Comparison of ENCODE assay signal across 27 cellular contexts in genomic region chr1:111468717-111469100, GRCh38. TPM values are rescaled to one million over a fixed set of nuclear protein-coding genes. Genes with fewer than 3 reads are reported as not detected.
"Had no signal": no experiment of that assay in that cellular context is flagged by ENCODE, and none has a peak within 500 bp of the region (broad histone marks: within the 10 kb centered on the region; RNA-seq: fewer than 3 reads in every experiment).

No MANE protein-coding gene starts in this region.

- H3K9me3 ChIP-seq: breast epithelium, colonic mucosa, ovary, psoas muscle, right atrium auricular region, upper lobe of left lung had no signal

- H3K27ac Mint-ChIP-seq: activated CD4-positive, alpha-beta T cell treated with anti-CD3 and anti-CD28 coated beads for 36 hours; activated naive CD4-positive, alpha-beta T cell treated with anti-CD3 and anti-CD28 coated beads for 36 hours; activated naive CD8-positive, alpha-beta T cell treated with anti-CD3 and anti-CD28 coated beads, Interleukin-2, amount 10 ng/mL, durations not matched to agents 7 days and 5 days; activated T-cell treated with anti-CD3 and anti-CD28 coated beads, Interleukin-2, amount 50 U/mL, for 72 hours; natural killer cell; WTC11 had no signal

- DNase-seq: activated CD4-positive, alpha-beta T cell treated with anti-CD3 and anti-CD28 coated beads for 36 hours; activated CD4-positive, alpha-beta T cell treated with anti-CD3 and anti-CD28 coated beads, Interleukin-2, amount 50 U/mL, for 4 hours; activated effector memory CD4-positive, alpha-beta T cell treated with Interleukin-2 at 50 U/mL for 16 hours; activated naive CD4-positive, alpha-beta T cell treated with anti-CD3 and anti-CD28 coated beads for 36 hours; activated naive CD8-positive, alpha-beta T cell treated with anti-CD3 and anti-CD28 coated beads, Interleukin-2, amount 10 ng/mL, durations not matched to agents 7 days and 5 days; activated T-cell treated with anti-CD3 and anti-CD28 coated beads, Interleukin-2, amount 50 U/mL, for 72 hours; amniotic stem cell; colonic mucosa; dorsolateral prefrontal cortex; foreskin fibroblast; midbrain; natural killer cell; ovary; psoas muscle; stimulated activated CD4-positive, alpha-beta T cell treated with anti-CD3 and anti-CD28 coated beads, Interleukin-4, amount 100 ng/mL, for 24 hours; stimulated activated naive CD4-positive, alpha-beta T cell treated with Interleukin-2 at 50 U/mL for 16 hours; T1000; upper lobe of left lung had no signal

- H3K27me3 Mint-ChIP-seq: activated CD4-positive, alpha-beta T cell treated with anti-CD3 and anti-CD28 coated beads for 36 hours; activated naive CD8-positive, alpha-beta T cell treated with anti-CD3 and anti-CD28 coated beads, Interleukin-2, amount 10 ng/mL, durations not matched to agents 7 days and 5 days had no signal

- H3K27me3 ChIP-seq: breast epithelium, colonic mucosa, dorsolateral prefrontal cortex, ovary, right atrium auricular region, upper lobe of left lung had no signal

- H3K36me3 Mint-ChIP-seq: natural killer cell, WTC11 had no signal

- H3K4me1 Mint-ChIP-seq: WTC11 had no signal

- H3K4me3 Mint-ChIP-seq: activated CD4-positive, alpha-beta T cell treated with anti-CD3 and anti-CD28 coated beads for 36 hours; activated naive CD4-positive, alpha-beta T cell treated with anti-CD3 and anti-CD28 coated beads for 36 hours; activated naive CD8-positive, alpha-beta T cell treated with anti-CD3 and anti-CD28 coated beads, Interleukin-2, amount 10 ng/mL, durations not matched to agents 7 days and 5 days; activated T-cell treated with anti-CD3 and anti-CD28 coated beads, Interleukin-2, amount 50 U/mL, for 72 hours; natural killer cell; WTC11 had no signal

- H3K9me3 Mint-ChIP-seq: activated naive CD4-positive, alpha-beta T cell treated with anti-CD3 and anti-CD28 coated beads for 36 hours; activated T-cell treated with anti-CD3 and anti-CD28 coated beads, Interleukin-2, amount 50 U/mL, for 72 hours; natural killer cell; WTC11 had no signal

- H3K4me1 ChIP-seq: breast epithelium, colonic mucosa, psoas muscle had no signal

- H3K36me3 ChIP-seq: colonic mucosa, ovary had no signal

- H3K4me3 ChIP-seq: breast epithelium, colonic mucosa, dorsolateral prefrontal cortex, ovary, psoas muscle, right atrium auricular region, upper lobe of left lung had no signal

RNA-seq across cellular contexts. Expression of gene C1orf162, which starts 5.1 kb away (rescaled TPM):
- total RNA-seq: epithelial cell of proximal tubule, glomerular endothelial cell had no signal

RNA-seq across cellular contexts. Expression of gene ADORA3, which starts 34.7 kb away (rescaled TPM):
- total RNA-seq: activated naive CD4-positive, alpha-beta T cell treated with anti-CD3 and anti-CD28 coated beads for 36 hours; epithelial cell of proximal tubule; fibroblast of lung; glomerular endothelial cell; kidney epithelial cell; lung microvascular endothelial cell; T-helper 1 cell treated with Interleukin-12 subunit alpha and Interleukin-12 subunit beta and Interleukin-4 antibody, amounts not matched to agents 30 ng/mL and 1 ng/mL, for 36 hours had no signal
- polyA plus RNA-seq: fibroblast of lung had no signal

RNA-seq across cellular contexts. Expression of gene TMIGD3, which starts 34.7 kb away (rescaled TPM):
- total RNA-seq: activated CD4-positive, alpha-beta T cell treated with anti-CD3 and anti-CD28 coated beads for 36 hours; activated naive CD4-positive, alpha-beta T cell treated with anti-CD3 and anti-CD28 coated beads for 36 hours; activated T-cell treated with anti-CD3 and anti-CD28 coated beads, Interleukin-2, amount 50 U/mL, for 72 hours; epithelial cell of proximal tubule; fibroblast of lung; glomerular endothelial cell; kidney epithelial cell; lung microvascular endothelial cell; WTC11 had no signal
- polyA plus RNA-seq: fibroblast of lung had no signal
